In genomic region chr6:26305097-26305841, GRCh38 we compare ENCODE assay signal across 8 cellular contexts.
DNase-seq lines count a peak whose midpoint lies in the region; ATAC-seq and TF ChIP-seq lines count a peak whose summit lies in the region.

No MANE protein-coding gene starts in this region.

- H3K9ac ChIP-seq in mucosa of stomach (ENCODE audit: low read length) (peak overlapping the region; percentile 63), stomach smooth muscle (ENCODE audit: low read length in 2 of 2) (peak overlapping the region in 1 of 2 donors; percentile 22)

- H3K4me1 ChIP-seq in mucosa of stomach (ENCODE audit: control insufficient read depth, insufficient read depth, low read length) (no peaks in the 10 kb centered on the region), stomach smooth muscle (ENCODE audit: control insufficient read depth, insufficient read depth, low read length) (no peaks in the 10 kb centered on the region)

- H3K27ac ChIP-seq in epithelial cell of prostate = peak overlapping the region; percentile 79
- peak overlapping the region; percentile 26 for H3K27ac ChIP-seq in stomach smooth muscle (ENCODE audit: low read length)

- H3K36me3 ChIP-seq in mucosa of stomach (ENCODE audit: control insufficient read depth, insufficient read depth, low read length) (no peaks in the 10 kb centered on the region), stomach smooth muscle (ENCODE audit: control insufficient read depth in 2 of 2, insufficient read depth in 2 of 2, low read length in 2 of 2) (no peaks in the 10 kb centered on the region)

- DNase-seq in AG04449 (ENCODE audit: low read depth, low spot score) (no peak), NCI-H1694 treated with DMSO at 0.1 percent for 48 hours (lab: John Stamatoyannopoulos, UW) (peak; percentile 32), epithelial cell of prostate (ENCODE audit: low read depth, low spot score) (no peak)
- peak; percentile 63 for DNase-seq in activated CD8-positive, alpha-beta memory T cell treated with anti-CD3 and anti-CD28 coated beads, Interleukin-2, amount 50 U/mL, for 4 hours
- DNase-seq in effector CD4-positive, alpha-beta T cell = no peak

- CTCF ChIA-PET in AG04449 (lab: Yijun Ruan, JAX) = interaction anchor here (1.0 kb wide), 2 partner anchors 14 to 17 kb away, joined by 3 read pairs; no protein-coding TSS in a partner anchor

- H3K4me3 ChIP-seq in AG04449 (ENCODE audit: low read depth, low read length) (peak overlapping the region; percentile 35), mucosa of stomach (ENCODE audit: low read length) (no peak overlapping the region), stomach smooth muscle (ENCODE audit: low read length in 2 of 2) (peak overlapping the region; percentile 8 to 70)

- peak; percentile 31 for ATAC-seq in GM19397 (IDR thresholded peaks at IDR 0.05; ENCODE audit: unreplicated experiment)

- no peak for TF ChIP-seq CTCF in AG04449 (IDR thresholded peaks at IDR 0.05; ENCODE audit: insufficient read depth, low read length, missing control alignments)

- POLR2A ChIA-PET in AG04449 (lab: Yijun Ruan, JAX) = interaction anchor here (1.0 kb wide), 1 partner anchor 9 kb away, joined by 3 read pairs; no protein-coding TSS in a partner anchor

- H3K9me3 ChIP-seq in mucosa of stomach (ENCODE audit: control insufficient read depth, low read length) (no peaks in the 10 kb centered on the region), stomach smooth muscle (ENCODE audit: control insufficient read depth in 2 of 2, low read length in 2 of 2) (no peaks in the 10 kb centered on the region)

- H3K27me3 ChIP-seq in mucosa of stomach (ENCODE audit: control insufficient read depth, insufficient read depth, low read length) (no peaks in the 10 kb centered on the region), stomach smooth muscle (ENCODE audit: control insufficient read depth in 1 of 2, insufficient read depth in 2 of 2, low read length in 2 of 2) (no peaks in the 10 kb centered on the region)

Comparison
In these comparisons a context has a peak if more than half of its experiments do, and no peak if none do; other contexts are left out.
1. DNase-seq: peak in NCI-H1694 treated with DMSO at 0.1 percent for 48 hours (single experiment) and activated CD8-positive, alpha-beta memory T cell treated with anti-CD3 and anti-CD28 coated beads, Interleukin-2, amount 50 U/mL, for 4 hours (single experiment); none in AG04449 (single experiment), epithelial cell of prostate (single experiment) and effector CD4-positive, alpha-beta T cell (single experiment).